ENCODE assay signal across 24 cellular contexts in genomic region chr15:34976743-34977142, GRCh38.
"Had no signal": no experiment of that assay in that cellular context is flagged by ENCODE, and none has a peak within 500 bp of the region (broad histone marks: within the 10 kb centered on the region; RNA-seq: fewer than 3 reads in every experiment).

No MANE protein-coding gene starts in this region.

- H3K27me3 Mint-ChIP-seq: activated CD4-positive, alpha-beta memory T cell treated with anti-CD3 and anti-CD28 coated beads for 36 hours; activated CD4-positive, alpha-beta T cell treated with anti-CD3 and anti-CD28 coated beads for 36 hours; activated naive CD4-positive, alpha-beta T cell treated with anti-CD3 and anti-CD28 coated beads, Interleukin-2, amount 50 U/mL, for 24 hours; natural killer cell treated with Interleukin-12 subunit alpha and Interleukin-12 subunit beta and Interleukin-15 and Interleukin-18, amount 100 ng/mL, for 72 hours; stimulated activated naive CD8-positive, alpha-beta T cell treated with anti-CD3 and anti-CD28 coated beads, Interleukin-15, Interleukin-2, amounts not matched to agents 100 ng/mL and 50 ng/mL, for 24 hours; T-cell had no signal

- H3K9me3 ChIP-seq: esophagus squamous epithelium, gastrocnemius medialis, left lung, ovary, prostate gland, right atrium auricular region, spleen, tibial nerve had no signal

- ATAC-seq: activated CD4-positive, alpha-beta T cell treated with anti-CD3 and anti-CD28 coated beads for 36 hours; gastrocnemius medialis; left lung; natural killer cell treated with Interleukin-12 subunit alpha and Interleukin-12 subunit beta and Interleukin-15 and Interleukin-18, amount 100 ng/mL, for 72 hours; T-cell had no signal

- H3K27ac ChIP-seq: brain microvascular endothelial cell, esophagus squamous epithelium, gastrocnemius medialis, left lung, ovary, prostate gland, right atrium auricular region, spleen, tibial nerve had no signal

- H3K27ac Mint-ChIP-seq: activated CD4-positive, alpha-beta memory T cell treated with anti-CD3 and anti-CD28 coated beads for 36 hours; stimulated activated naive CD8-positive, alpha-beta T cell treated with anti-CD3 and anti-CD28 coated beads, Interleukin-15, Interleukin-2, amounts not matched to agents 100 ng/mL and 50 ng/mL, for 24 hours had no signal

- H3K4me3 ChIP-seq: esophagus squamous epithelium, gastrocnemius medialis, left lung, ovary, prostate gland, right atrium auricular region, spleen, tibial nerve had no signal

- H3K9me3 Mint-ChIP-seq: activated CD4-positive, alpha-beta memory T cell treated with anti-CD3 and anti-CD28 coated beads for 36 hours; activated naive CD4-positive, alpha-beta T cell treated with anti-CD3 and anti-CD28 coated beads, Interleukin-2, amount 50 U/mL, for 24 hours; natural killer cell treated with Interleukin-12 subunit alpha and Interleukin-12 subunit beta and Interleukin-15 and Interleukin-18, amount 100 ng/mL, for 72 hours; stimulated activated naive CD8-positive, alpha-beta T cell treated with anti-CD3 and anti-CD28 coated beads, Interleukin-15, Interleukin-2, amounts not matched to agents 100 ng/mL and 50 ng/mL, for 24 hours; T-cell had no signal

- H3K4me1 Mint-ChIP-seq: T-cell had no signal

- DNase-seq: activated CD4-positive, alpha-beta memory T cell treated with anti-CD3 and anti-CD28 coated beads for 36 hours; activated CD4-positive, alpha-beta T cell treated with anti-CD3 and anti-CD28 coated beads for 36 hours; activated gamma-delta T cell treated with Interleukin-2 at 50 U/mL for 16 hours; aorta; brain microvascular endothelial cell; central memory CD4-positive, alpha-beta T cell; esophagus squamous epithelium; gastrocnemius medialis; hippocampal formation; kidney glomerular epithelial cell; left lung; mammary epithelial cell; midbrain; ovary; spleen; stimulated activated CD4-positive, alpha-beta T cell treated with anti-CD3 and anti-CD28 coated beads, Interleukin-4, amount 100 ng/mL, for 24 hours; substantia nigra; T-cell had no signal

- H3K4me1 ChIP-seq: esophagus squamous epithelium, gastrocnemius medialis, left lung, prostate gland, right atrium auricular region, spleen, tibial nerve had no signal

- H3K27me3 ChIP-seq: brain microvascular endothelial cell, esophagus squamous epithelium, gastrocnemius medialis, left lung, ovary, right atrium auricular region, spleen, tibial nerve had no signal

- H3K36me3 ChIP-seq: gastrocnemius medialis, ovary, prostate gland, right atrium auricular region had no signal

- H3K4me3 Mint-ChIP-seq: activated CD4-positive, alpha-beta memory T cell treated with anti-CD3 and anti-CD28 coated beads for 36 hours; activated CD4-positive, alpha-beta T cell treated with anti-CD3 and anti-CD28 coated beads for 36 hours; activated naive CD4-positive, alpha-beta T cell treated with anti-CD3 and anti-CD28 coated beads, Interleukin-2, amount 50 U/mL, for 24 hours; natural killer cell treated with Interleukin-12 subunit alpha and Interleukin-12 subunit beta and Interleukin-15 and Interleukin-18, amount 100 ng/mL, for 72 hours; stimulated activated naive CD8-positive, alpha-beta T cell treated with anti-CD3 and anti-CD28 coated beads, Interleukin-15, Interleukin-2, amounts not matched to agents 100 ng/mL and 50 ng/mL, for 24 hours; T-cell had no signal
